Comparison of ENCODE assay signal across 8 cellular contexts in genomic region chr20:44747166-44748004, GRCh38. TPM values are rescaled to one million over a fixed set of nuclear protein-coding genes. Genes with fewer than 3 reads are reported as not detected.
DNase-seq lines count a peak whose midpoint lies in the region; TF ChIP-seq lines count a peak whose summit lies in the region.

No MANE protein-coding gene starts in this region.

- no peaks in the 10 kb centered on the region for H3K9me3 ChIP-seq in liver (ENCODE audit: control insufficient read depth in 4 of 4, low read length in 3 of 4)

- H3K27me3 ChIP-seq in liver (ENCODE audit: control insufficient read depth in 4 of 4, insufficient read depth in 4 of 4, low read length in 3 of 4), result no peaks in the 10 kb centered on the region

- peak; percentile 46 for TF ChIP-seq CTCF in liver (IDR thresholded peaks at IDR 0.05; ENCODE audit: low read depth, low read length, missing input control)

- H3K4me1 ChIP-seq in liver (ENCODE audit: control insufficient read depth in 4 of 4, insufficient read depth in 4 of 4, low read length in 3 of 4), result peaks cover 7 to 14% (median 8%) of the 10 kb centered on the region in 4 donors

- no peak overlapping the region for H3K9ac ChIP-seq in liver (ENCODE audit: low read depth in 1 of 2, low read length in 2 of 2)

- 22% methylated on average over 5 of the region's 5 CpGs for WGBS in liver

- H3K27ac ChIP-seq in liver (ENCODE audit: low read depth in 1 of 2, low read length in 2 of 2), result no peak overlapping the region

- DNase-seq in AG20443 (ENCODE audit: low spot score), result peak; percentile 83
- peak; percentile 34 for DNase-seq in HCEC 1CT
- peak; percentile 81 for DNase-seq in NCI-H460 (ENCODE audit: extremely low read depth, low read depth)
- DNase-seq in activated CD4-positive, alpha-beta T cell treated with anti-CD3 and anti-CD28 coated beads for 48 hours, result peak; percentile 86
- peak; percentile 80 for DNase-seq in dedifferentiated amniotic fluid mesenchymal stem cell (ENCODE audit: extremely low spot score)
- DNase-seq in stimulated activated CD8-positive, alpha-beta memory T cell treated with anti-CD3 and anti-CD28 coated beads, Interleukin-12 subunit alpha, Interleukin-12 subunit beta, amount 100 ng/mL, for 1 hour (ENCODE audit: low read depth), result peak; percentile 29
- no peak for DNase-seq in cortex of kidney (lab: John Stamatoyannopoulos, UW)

- H3K36me3 ChIP-seq in liver (ENCODE audit: control insufficient read depth in 4 of 4, insufficient read depth in 3 of 4, low read depth in 1 of 4, low read length in 3 of 4), result no peaks in the 10 kb centered on the region

- peak; percentile 49 to 72 for TF ChIP-seq RAD21 in liver (IDR thresholded peaks at IDR 0.05)

- no peak overlapping the region for H3K4me3 ChIP-seq in liver (ENCODE audit: low read depth in 1 of 3, low read length in 3 of 3)

TF ChIP-seq in liver, 16 proteins besides CTCF, POLR2A, EP300 and RAD21:
- TF ChIP-seq JUND (IDR thresholded peaks at IDR 0.05) (no peak), FOXA1 (IDR thresholded peaks at IDR 0.05) (no peak), REST (IDR thresholded peaks at IDR 0.05) (no peak), GABPA (IDR thresholded peaks at IDR 0.05 in 1 of 2, conservative IDR thresholded peaks at IDR 0.05 in 1 of 2) (no peak), YY1 (IDR thresholded peaks at IDR 0.05) (no peak), TAF1 (conservative IDR thresholded peaks at IDR 0.05) (no peak)

RNA-seq across cellular contexts. Expression of gene KCNK15, which starts 1.7 kb away (rescaled TPM):
- total RNA-seq in NCI-H460 (2014; rRNA removed; shearing (Covaris generic)), result 1.0 and 1.2 TPM in 2 replicates
- polyA plus RNA-seq in NCI-H460 (2014; cell fraction: nucleus; rRNA removed), result 0.68 TPM in 2 replicates
- total RNA-seq in liver, result under 1 TPM in 1 of 2 donors, not detected in 1; 0.08 TPM
- under 1 TPM; 0.08 to 0.11 TPM for polyA plus RNA-seq in liver

RNA-seq across cellular contexts. Expression of gene CCN5, which starts 32.2 kb away (rescaled TPM):
- 5.3 and 8.1 TPM in 2 replicates for total RNA-seq in NCI-H460 (2014; rRNA removed; shearing (Covaris generic))
- polyA plus RNA-seq in NCI-H460 (2014; cell fraction: nucleus; rRNA removed), result 28.6 and 38.0 TPM in 2 replicates
- total RNA-seq in liver, result 1 to 10 TPM in 1 of 2 donors, not detected in 1; 1.2 TPM
- polyA plus RNA-seq in liver, result 1 to 10 TPM; 1.9 to 3.6 TPM
